Comparison of ENCODE assay signal across 15 cellular contexts in genomic region chr11:18229501-18229900, GRCh38. TPM values are rescaled to one million over a fixed set of nuclear protein-coding genes. Genes with fewer than 3 reads are reported as not detected.
A peak's percentile ranks its signal among the peaks of the same experiment; 100 is the strongest.
DNase-seq lines count a peak whose midpoint lies in the region; ATAC-seq, FAIRE-seq and TF ChIP-seq lines count a peak whose summit lies in the region.
"Had no signal": no experiment of that assay in that cellular context is flagged by ENCODE, and none has a peak within 500 bp of the region (broad histone marks: within the 10 kb centered on the region; RNA-seq: fewer than 3 reads in every experiment).

No MANE protein-coding gene starts in this region.

- H3K9me3 Mint-ChIP-seq in activated naive CD8-positive, alpha-beta T cell treated with anti-CD3 and anti-CD28 coated beads for 36 hours = no peaks in the 10 kb centered on the region
- H3K9me3 Mint-ChIP-seq: stimulated activated effector memory CD8-positive, alpha-beta T cell treated with anti-CD3 and anti-CD28 coated beads, Interleukin-12 subunit alpha, Interleukin-12 subunit beta, amount 100 ng/mL, for 72 hours had no signal

- DNase-seq in GM12892 (ENCODE audit: insufficient read length) (peak; percentile 31), NB4 (ENCODE audit: low read depth) (peak; percentile 12), SHP77 treated with DMSO at 0.1 percent for 48 hours (lab: John Stamatoyannopoulos, UW) (no peak), anterior cingulate cortex (lab: John Stamatoyannopoulos, UW) (no peak), AML-193 (lab: John Stamatoyannopoulos, UW) (no peak)
- no peak for DNase-seq in activated naive CD8-positive, alpha-beta T cell treated with anti-CD3 and anti-CD28 coated beads for 36 hours
- DNase-seq: CD4-positive, CD25-positive, alpha-beta regulatory T cell; GOT3; NCI-H1930 had no signal

- no peak overlapping the region for H3K27ac Mint-ChIP-seq in activated naive CD8-positive, alpha-beta T cell treated with anti-CD3 and anti-CD28 coated beads for 36 hours
- H3K27ac Mint-ChIP-seq: mesothelial cell of epicardium; stimulated activated effector memory CD8-positive, alpha-beta T cell treated with anti-CD3 and anti-CD28 coated beads, Interleukin-12 subunit alpha, Interleukin-12 subunit beta, amount 100 ng/mL, for 72 hours had no signal

- H3K4me3 ChIP-seq in NB4 (ENCODE audit: low read depth, low read length) = no peak overlapping the region
- H3K4me3 ChIP-seq: SK-N-MC had no signal

- peak; percentile 93 for ATAC-seq in GM19463 (IDR thresholded peaks at IDR 0.05; ENCODE audit: unreplicated experiment)
- ATAC-seq in HG03025 (IDR thresholded peaks at IDR 0.05; ENCODE audit: low FRiP score, unreplicated experiment) = peak; percentile 93
- ATAC-seq: stimulated activated effector memory CD8-positive, alpha-beta T cell treated with anti-CD3 and anti-CD28 coated beads, Interleukin-12 subunit alpha, Interleukin-12 subunit beta, amount 100 ng/mL, for 72 hours had no signal

- H3K4me3 Mint-ChIP-seq in activated naive CD8-positive, alpha-beta T cell treated with anti-CD3 and anti-CD28 coated beads for 36 hours = no peak overlapping the region
- H3K4me3 Mint-ChIP-seq: CD4-positive, CD25-positive, alpha-beta regulatory T cell; mesothelial cell of epicardium; stimulated activated effector memory CD8-positive, alpha-beta T cell treated with anti-CD3 and anti-CD28 coated beads, Interleukin-12 subunit alpha, Interleukin-12 subunit beta, amount 100 ng/mL, for 72 hours had no signal

- no peaks in the 10 kb centered on the region for H3K36me3 Mint-ChIP-seq in activated naive CD8-positive, alpha-beta T cell treated with anti-CD3 and anti-CD28 coated beads for 36 hours
- H3K36me3 Mint-ChIP-seq: CD4-positive, CD25-positive, alpha-beta regulatory T cell; mesothelial cell of epicardium; stimulated activated effector memory CD8-positive, alpha-beta T cell treated with anti-CD3 and anti-CD28 coated beads, Interleukin-12 subunit alpha, Interleukin-12 subunit beta, amount 100 ng/mL, for 72 hours had no signal

- FAIRE-seq in GM12892 (lab: Jason Lieb, UNC) = no peak

- H3K27me3 Mint-ChIP-seq in activated naive CD8-positive, alpha-beta T cell treated with anti-CD3 and anti-CD28 coated beads for 36 hours = no peaks in the 10 kb centered on the region

- no peaks in the 10 kb centered on the region for H3K4me1 Mint-ChIP-seq in activated naive CD8-positive, alpha-beta T cell treated with anti-CD3 and anti-CD28 coated beads for 36 hours
- H3K4me1 Mint-ChIP-seq: CD4-positive, CD25-positive, alpha-beta regulatory T cell; mesothelial cell of epicardium; stimulated activated effector memory CD8-positive, alpha-beta T cell treated with anti-CD3 and anti-CD28 coated beads, Interleukin-12 subunit alpha, Interleukin-12 subunit beta, amount 100 ng/mL, for 72 hours had no signal

- TF ChIP-seq POLR2A in GM12892 (IDR thresholded peaks at IDR 0.05; ENCODE audit: low read depth, low read length) (no peak), NB4 (IDR thresholded peaks at IDR 0.05; ENCODE audit: extremely low read depth, insufficient read length) (no peak)

- TF ChIP-seq CTCF in NB4 (IDR thresholded peaks at IDR 0.05; ENCODE audit: low read depth, low read length) = no peak

RNA-seq across cellular contexts. Expression of gene SAA4, which starts 7.1 kb away (rescaled TPM):
- polyA plus RNA-seq in GM12892 (2012; ENCODE audit: missing spikeins) = not detected
- total RNA-seq in activated naive CD8-positive, alpha-beta T cell treated with anti-CD3 and anti-CD28 coated beads for 36 hours = not detected
- total RNA-seq: CD4-positive, CD25-positive, alpha-beta regulatory T cell; glomerular endothelial cell; mesothelial cell of epicardium had no signal
- polyA plus RNA-seq: CD4-positive, CD25-positive, alpha-beta regulatory T cell had no signal

RNA-seq across cellular contexts. Expression of gene SAA2, which starts 19.0 kb away (rescaled TPM):
- 0.68 TPM for polyA plus RNA-seq in GM12892 (2012; ENCODE audit: missing spikeins)
- total RNA-seq in activated naive CD8-positive, alpha-beta T cell treated with anti-CD3 and anti-CD28 coated beads for 36 hours = not detected
- total RNA-seq: glomerular endothelial cell, mesothelial cell of epicardium had no signal

RNA-seq across cellular contexts. Expression of gene SAA1, which starts 36.6 kb away (rescaled TPM):
- not detected for polyA plus RNA-seq in GM12892 (2012; ENCODE audit: missing spikeins)
- total RNA-seq in activated naive CD8-positive, alpha-beta T cell treated with anti-CD3 and anti-CD28 coated beads for 36 hours = not detected
- total RNA-seq: CD4-positive, CD25-positive, alpha-beta regulatory T cell; glomerular endothelial cell; mesothelial cell of epicardium had no signal
- polyA plus RNA-seq: CD4-positive, CD25-positive, alpha-beta regulatory T cell had no signal

RNA-seq across cellular contexts. Expression of gene MRGPRX4, which starts 56.9 kb away (rescaled TPM):
- polyA plus RNA-seq in GM12892 (2012; ENCODE audit: missing spikeins) = not detected
- total RNA-seq in activated naive CD8-positive, alpha-beta T cell treated with anti-CD3 and anti-CD28 coated beads for 36 hours = not detected
- total RNA-seq: CD4-positive, CD25-positive, alpha-beta regulatory T cell; glomerular endothelial cell; mesothelial cell of epicardium had no signal
- polyA plus RNA-seq: CD4-positive, CD25-positive, alpha-beta regulatory T cell had no signal

Comparison
In these comparisons a context has a peak if more than half of its experiments do, and no peak if none do; other contexts are left out.
1. DNase-seq: peak in GM12892 (single experiment) and NB4 (single experiment); none in SHP77 treated with DMSO at 0.1 percent for 48 hours (single experiment), anterior cingulate cortex (0 of 58), activated naive CD8-positive, alpha-beta T cell treated with anti-CD3 and anti-CD28 coated beads for 36 hours (single experiment) and AML-193 (0 of 2).